1 cellular context compared by ENCODE assay signal in genomic region chr12:24945822-24946221, GRCh38.
A peak's percentile ranks its signal among the peaks of the same experiment; 100 is the strongest.
TF ChIP-seq lines count a peak whose summit lies in the region.

No MANE protein-coding gene starts in this region.

TF ChIP-seq in GM12878, 131 proteins besides CTCF, POLR2A, EP300 and RAD21:
- TF ChIP-seq HDAC2 (IDR thresholded peaks at IDR 0.05) (no peak), STAT3 (IDR thresholded peaks at IDR 0.05; ENCODE audit: low read depth, low read length) (no peak), CUX1 (IDR thresholded peaks at IDR 0.05; ENCODE audit: insufficient replicate concordance, low read depth, low read length) (no peak), FOS (IDR thresholded peaks at IDR 0.05; ENCODE audit: borderline replicate concordance, extremely low read depth, insufficient read length) (no peak), SKIL (IDR thresholded peaks at IDR 0.05; ENCODE audit: low read depth, poor library complexity, severe bottlenecking) (no peak), IKZF1 (conservative IDR thresholded peaks at IDR 0.05) (0 out of 2 replicates have a peak, but pooled peaks have one; percentile 14), MEF2B (IDR thresholded peaks at IDR 0.05; ENCODE audit: partially characterized antibody, poor library complexity, severe bottlenecking) (no peak), POLR2AphosphoS5 (IDR thresholded peaks at IDR 0.05; ENCODE audit: low read length) (0 out of 2 replicates have a peak, but pooled peaks have one; percentile 14), MAX (IDR thresholded peaks at IDR 0.05; ENCODE audit: low read depth, low read length) (no peak), RELA (IDR thresholded peaks at IDR 0.05; ENCODE audit: borderline replicate concordance, partially characterized antibody) (no peak)
